Comparison of ENCODE assay signal across 8 cellular contexts in the genomic region with DNA sequence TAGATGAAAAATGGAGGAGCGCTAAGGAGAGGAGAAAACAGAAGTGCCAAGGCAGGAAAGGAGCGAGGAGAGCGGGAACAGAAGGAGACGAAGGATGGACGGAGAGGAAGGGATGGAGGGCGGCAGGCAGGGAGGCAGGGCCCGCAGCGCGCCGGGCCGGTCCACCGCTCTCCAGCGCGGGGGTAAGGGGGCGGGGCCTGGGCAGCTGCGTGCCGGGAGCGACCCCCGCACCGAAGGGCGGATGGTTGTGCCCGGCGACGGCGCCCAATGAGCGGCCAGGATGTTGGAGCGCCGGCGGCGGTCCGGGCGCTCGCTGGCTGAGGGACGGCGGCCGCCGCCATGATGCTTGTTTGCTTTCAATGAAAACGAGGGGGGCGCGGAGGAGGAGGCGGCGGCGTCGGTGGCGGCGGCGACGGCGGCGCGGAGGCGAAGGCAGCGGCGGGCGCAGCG. TPM values are rescaled to one million over a fixed set of nuclear protein-coding genes. Genes with fewer than 3 reads are reported as not detected.
DNase-seq lines count a peak whose midpoint lies in the region; ATAC-seq, FAIRE-seq and TF ChIP-seq lines count a peak whose summit lies in the region.

Gene CNOT6, plus strand, starts transcription at position 320 of the 450 bp plus-strand sequence. CDS start 34,898 bp downstream, outside the sequence.

- DNase-seq in AML-193 (lab: John Stamatoyannopoulos, UW) (peak; percentile 76 to 83), NCI-H460 (ENCODE audit: extremely low read depth, low read depth) (peak; percentile 88), cerebellum (ENCODE audit: low spot score) (peak; percentile 97), kidney (peak; percentile 98)
- DNase-seq in activated CD4-positive, alpha-beta T cell treated with anti-CD3 and anti-CD28 coated beads for 1 hour, result peak; percentile 89
- DNase-seq in stimulated activated CD4-positive, alpha-beta T cell treated with anti-CD3 and anti-CD28 coated beads, Interleukin-15, amount 100 ng/mL, for 1 hour (ENCODE audit: low read depth in 1 of 2, low spot score in 1 of 2), result peak; percentile 94 to 95

- peak; percentile 70 for TF ChIP-seq POLR2A in GM19193 (IDR thresholded peaks at IDR 0.05; ENCODE audit: extremely low read depth, insufficient read depth, insufficient read length)

- no peaks in the 10 kb centered on the region for H3K9me3 ChIP-seq in kidney (ENCODE audit: control insufficient read depth in 1 of 2, low read length in 2 of 2)

- peak; percentile 93 for ATAC-seq in HG03432 (IDR thresholded peaks at IDR 0.05; ENCODE audit: unreplicated experiment)

- H3K4me3 ChIP-seq in kidney (ENCODE audit: low read length in 2 of 2), result peak within 1 kb of the TSS; percentile 68 to 91

- no peak for FAIRE-seq in kidney (lab: Jason Lieb, UNC)

- no peak for TF ChIP-seq CTCF in kidney (IDR thresholded peaks at IDR 0.05; ENCODE audit: borderline replicate concordance, extremely low read depth, insufficient read depth)

- H3K4me1 ChIP-seq in kidney (ENCODE audit: control insufficient read depth in 1 of 2, insufficient read depth in 1 of 2, low read depth in 1 of 2, low read length in 2 of 2), result peaks cover 0 to 7% of the 10 kb centered on the region in 2 donors

- no peaks in the 10 kb centered on the region for H3K36me3 ChIP-seq in kidney (ENCODE audit: control insufficient read depth in 1 of 2, insufficient read depth in 2 of 2, low read length in 2 of 2)

- intact Hi-C loops in kidney (cut with DNase I), result no loop called here

- peak within 1 kb of the TSS; percentile 48 to 65 for H3K9ac ChIP-seq in kidney (ENCODE audit: low read length in 2 of 2)

- peak within 1 kb of the TSS; percentile 86 to 90 for H3K27ac ChIP-seq in kidney (ENCODE audit: low read depth in 2 of 2, low read length in 2 of 2)

RNA-seq across cellular contexts. Expression of gene CNOT6, which starts in this region (rescaled TPM):
- total RNA-seq in NCI-H460 (2014; rRNA removed; shearing (Covaris generic)), result 19.0 and 21.5 TPM in 2 replicates
- polyA plus RNA-seq in NCI-H460 (2014; cell fraction: nucleus; rRNA removed), result 11.2 and 19.8 TPM in 2 replicates
- total RNA-seq in cerebellum, result 51.7 TPM
- total RNA-seq in kidney, result 25.7 TPM
- 5.9 TPM for polyA plus RNA-seq in kidney (ENCODE audit: insufficient read depth, low read depth, low replicate concordance)

Comparison
In these comparisons a context has a peak if more than half of its experiments do, and no peak if none do; other contexts are left out.
1. Peak in every context shown above with its lines: DNase-seq, ATAC-seq, H3K4me3 ChIP-seq and H3K27ac ChIP-seq.